8 cellular contexts compared by ENCODE assay signal in the genomic region with DNA sequence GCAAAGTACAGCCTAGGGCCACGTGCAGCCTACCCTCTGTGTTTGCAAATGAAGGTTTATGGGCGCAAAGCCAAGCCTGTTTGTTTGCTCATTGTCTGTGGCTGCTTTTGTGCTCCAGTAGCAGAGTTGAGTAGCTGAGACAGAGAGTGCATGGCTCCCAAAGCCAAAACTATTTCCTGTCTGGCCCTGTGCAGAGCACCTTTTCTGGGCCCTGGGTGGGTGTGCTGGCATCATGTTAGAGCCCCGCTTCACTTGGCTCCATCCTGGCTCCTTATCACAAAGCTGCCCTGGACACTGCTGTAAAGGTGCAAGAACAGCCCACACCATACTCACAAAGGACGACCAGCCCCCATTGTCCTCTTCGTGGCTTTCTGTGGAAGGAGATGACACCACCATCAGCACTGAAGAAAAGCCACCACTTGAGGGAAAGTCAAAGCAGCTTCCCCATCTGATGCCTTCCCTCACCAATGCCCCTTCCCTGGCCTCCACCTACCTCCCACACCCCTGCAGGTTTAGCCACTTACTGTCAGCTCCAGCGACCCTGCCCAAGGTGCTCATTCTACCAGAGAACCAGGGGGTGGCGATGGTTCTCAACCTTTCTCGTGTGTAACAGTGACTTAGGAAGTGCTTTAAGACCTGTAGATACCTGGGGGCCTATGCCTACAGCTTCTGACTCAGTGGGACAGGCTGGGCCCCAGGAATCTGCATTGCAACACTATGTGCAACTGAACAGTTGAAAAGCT. TPM values are rescaled to one million over a fixed set of nuclear protein-coding genes. Genes with fewer than 3 reads are reported as not detected.
A peak's percentile ranks its signal among the peaks of the same experiment; 100 is the strongest.
DNase-seq lines count a peak whose midpoint lies in the region; ATAC-seq and TF ChIP-seq lines count a peak whose summit lies in the region.

No MANE protein-coding gene starts in this region.

- no peak overlapping the region for H4K5ac ChIP-seq in H9 (ENCODE audit: insufficient read length, low read depth, low read length)

- H4K91ac ChIP-seq in H9 (ENCODE audit: insufficient read length, low read depth, low read length), result no peak overlapping the region

- in situ Hi-C loops in ACHN (cut with HindIII; ENCODE audit: low pct_ligation_motif_present, low pct_unique_long_range_greater_than_20kb, low sequenced_read_pairs) (no loop called here), brain microvascular endothelial cell (cut with HindIII; ENCODE audit: low pct_ligation_motif_present, low sequenced_read_pairs) (no loop called here)

- no peak overlapping the region for H3K23ac ChIP-seq in H9 (ENCODE audit: insufficient read length, low read depth, low read length)

- no peaks in the 10 kb centered on the region for H3K79me1 ChIP-seq in H9 (ENCODE audit: insufficient read depth, low read depth, low read length, poor library complexity, severe bottlenecking)

- TF ChIP-seq CTCF in H9 (conservative IDR thresholded peaks at IDR 0.05) (peak; percentile 65), RWPE2 (IDR thresholded peaks at IDR 0.05; ENCODE audit: poor library complexity, severe bottlenecking) (peak; percentile 11), brain microvascular endothelial cell (IDR thresholded peaks at IDR 0.05; ENCODE audit: low read depth, low read length, missing control alignments) (peak; percentile 40)

- peaks cover 30 to 31% of the 10 kb centered on the region in 2 experiments for H3K4me1 Mint-ChIP-seq in H9

- H3K18ac ChIP-seq in H9 (ENCODE audit: insufficient read length, low read depth, low read length), result no peak overlapping the region

- H3T11ph ChIP-seq in H9 (ENCODE audit: low read length), result no peak overlapping the region

- no peaks in the 10 kb centered on the region for H3K9me3 ChIP-seq in H9 (ENCODE audit: control insufficient read depth, low read depth, low read length)
- no peaks in the 10 kb centered on the region for H3K9me3 ChIP-seq in RWPE2 (ENCODE audit: severe bottlenecking)

- H4K8ac ChIP-seq in H9 (replicated peaks; ENCODE audit: insufficient read length, low read depth, low read length), result no peak overlapping the region

- H3K79me2 ChIP-seq in H9 (ENCODE audit: insufficient read depth, low read length), result no peaks in the 10 kb centered on the region

- H3K4me1 ChIP-seq in H9 (ENCODE audit: insufficient read depth, low read length) (peaks cover 10% of the 10 kb centered on the region; the same call in 1 of the 2 replicates), RWPE2 (ENCODE audit: insufficient read depth, poor library complexity, severe bottlenecking) (no peaks in the 10 kb centered on the region)

- no peak overlapping the region for H3K56ac ChIP-seq in H9 (ENCODE audit: insufficient read length, low read depth, low read length)

- no peak overlapping the region for H3K4me3 Mint-ChIP-seq in H9

- H3K36me3 ChIP-seq in RWPE2 (ENCODE audit: low read depth) (no peaks in the 10 kb centered on the region), brain microvascular endothelial cell (replicated peaks) (no peaks in the 10 kb centered on the region)

- no CpG with 5 or more reads among the region's 8 CpGs for WGBS in H9 (ENCODE audit: extremely low coverage, insufficient read length, low lambda C conversion rate)

- H2BK15ac ChIP-seq in H9 (ENCODE audit: low read depth, low read length), result no peak overlapping the region

- no peak overlapping the region for H3K4me2 ChIP-seq in H9 (ENCODE audit: insufficient read depth, insufficient read length, low read length)

- H2BK12ac ChIP-seq in H9 (ENCODE audit: insufficient read length, low read depth, low read length), result no peak overlapping the region

- no peak overlapping the region for H3K9ac ChIP-seq in H9 (ENCODE audit: extremely low read depth, insufficient read length, low read length)

- H2AFZ ChIP-seq in H9 (ENCODE audit: low read length), result no peak overlapping the region

- H3K27ac Mint-ChIP-seq in H9, result 0 out of 7 replicates have a peak overlapping the region, but pooled peaks of 1 of the 3 experiments have one; percentile 18

- H3K4ac ChIP-seq in H9 (ENCODE audit: low read depth, low read length), result no peak overlapping the region

- H3K4me3 ChIP-seq in RWPE2 (ENCODE audit: severe bottlenecking), result no peak overlapping the region
- H3K4me3 ChIP-seq in brain microvascular endothelial cell (ENCODE audit: low read depth, low read length), result no peak overlapping the region

- no peaks in the 10 kb centered on the region; the same call in 1 of the 2 replicates for H3K27me3 ChIP-seq in H9 (ENCODE audit: insufficient read depth, low read length)
- H3K27me3 ChIP-seq in RWPE2 (ENCODE audit: insufficient read depth, poor library complexity, severe bottlenecking), result no peaks in the 10 kb centered on the region
- H3K27me3 ChIP-seq in brain microvascular endothelial cell (replicated peaks), result no peaks in the 10 kb centered on the region

- ATAC-seq in RWPE2 (ENCODE audit: low read depth), result peak; percentile 40
- no peak for ATAC-seq in HG02884 (IDR thresholded peaks at IDR 0.05; ENCODE audit: unreplicated experiment)
- ATAC-seq in GM18511 (IDR thresholded peaks at IDR 0.05; ENCODE audit: unreplicated experiment), result no peak

- no peak overlapping the region for H2AK5ac ChIP-seq in H9 (ENCODE audit: insufficient read length, low read length)

- no peak overlapping the region for H2BK20ac ChIP-seq in H9 (ENCODE audit: low read depth, low read length, poor library complexity, severe bottlenecking)

- H3K14ac ChIP-seq in H9 (ENCODE audit: insufficient read depth, low read length), result no peak overlapping the region

- H4K20me1 ChIP-seq in H9 (ENCODE audit: control insufficient read depth, insufficient read depth, insufficient read length), result no peaks in the 10 kb centered on the region

- peaks cover 14% of the 10 kb centered on the region for H3K27me3 Mint-ChIP-seq in H9 (ENCODE audit: low read depth)

- H2BK120ac ChIP-seq in H9 (ENCODE audit: low read depth, low read length, poor library complexity, severe bottlenecking), result no peak overlapping the region

- no peaks in the 10 kb centered on the region for H3K9me3 Mint-ChIP-seq in H9

- peak; percentile 49 for DNase-seq in ACHN
- peak; percentile 75 for DNase-seq in H9
- no peak for DNase-seq in RWPE2 (ENCODE audit: low spot score)
- no peak for DNase-seq in brain microvascular endothelial cell
- DNase-seq in renal cortical epithelial cell (ENCODE audit: low read depth), result peak; percentile 14
- DNase-seq in KG1 (lab: John Stamatoyannopoulos, UW), result no peak

- H3K27ac ChIP-seq in H9 (ENCODE audit: insufficient read length, low read depth, low read length) (no peak overlapping the region), RWPE2 (ENCODE audit: poor library complexity, severe bottlenecking) (no peak overlapping the region), brain microvascular endothelial cell (no peak overlapping the region)

- H3K23me2 ChIP-seq in H9 (ENCODE audit: insufficient read length, low read depth, low read length, poor library complexity, severe bottlenecking), result no peaks in the 10 kb centered on the region

- H2BK5ac ChIP-seq in H9 (ENCODE audit: insufficient read length, low read length), result no peak overlapping the region

- no peaks in the 10 kb centered on the region; a peak in 1 of 7 replicates for H3K36me3 Mint-ChIP-seq in H9 (ENCODE audit: insufficient read depth in 1 of 3, low read depth in 3 of 3)

RNA-seq across cellular contexts. Expression of a gene that starts 23.4 kb away (rescaled TPM):
- total RNA-seq in H9 (2021) (0.09 TPM in 1 of 2 replicates, not detected in the other), renal cortical epithelial cell (not detected in 2 replicates)

RNA-seq across cellular contexts. Expression of a gene that starts 41.4 kb away (rescaled TPM):
- 0.90 and 1.4 TPM in 2 replicates for total RNA-seq in H9 (2021)
- total RNA-seq in renal cortical epithelial cell, result not detected in 2 replicates

Comparison
In these comparisons a context has a peak if more than half of its experiments do, and no peak if none do; other contexts are left out.
1. DNase-seq: peak in ACHN (single experiment), H9 (single experiment) and renal cortical epithelial cell (single experiment); none in RWPE2 (single experiment), brain microvascular endothelial cell (single experiment) and KG1 (single experiment).
2. CTCF ChIP-seq: peak in every context shown above with its lines; median percentile 65 in H9; 40 in brain microvascular endothelial cell; 11 in RWPE2.